In genomic region chr17:36921131-36921851, GRCh38 we compare ENCODE assay signal across 10 cellular contexts. TPM values are rescaled to one million over a fixed set of nuclear protein-coding genes. Genes with fewer than 3 reads are reported as not detected.
DNase-seq lines count a peak whose midpoint lies in the region; ATAC-seq and TF ChIP-seq lines count a peak whose summit lies in the region.
"Had no signal": no experiment of that assay in that cellular context is flagged by ENCODE, and none has a peak within 500 bp of the region (broad histone marks: within the 10 kb centered on the region; RNA-seq: fewer than 3 reads in every experiment).

No MANE protein-coding gene starts in this region.

- CTCF ChIA-PET in SK-N-SH (lab: Yijun Ruan, JAX) = interaction anchor here (0.6 to 1.1 kb wide), 4 partner anchors 11 to 318 kb away, joined by 3 to 4 read pairs (median 3); no protein-coding TSS in a partner anchor

- TF ChIP-seq EP300 in SK-N-SH (IDR thresholded peaks at IDR 0.05; ENCODE audit: borderline replicate concordance in 1 of 2, low read depth in 1 of 2, low read length in 1 of 2) = no peak

- H3K9ac ChIP-seq in GM23248 (no peak overlapping the region), SK-N-SH (no peak overlapping the region)

- no peak overlapping the region for H3K4me3 ChIP-seq in GM23248
- H3K4me3 ChIP-seq in SK-N-SH (ENCODE audit: low read depth in 2 of 2, low read length in 1 of 2) = no peak overlapping the region
- H3K4me3 ChIP-seq in choroid plexus epithelial cell (ENCODE audit: low read depth, low read length) = no peak overlapping the region

- WGBS in GM23248 (ENCODE audit: low coverage in 1 of 2, low lambda C conversion rate in 2 of 2, missing lambda C conversion rate in 2 of 2), 2 experiments = 57 to 61% methylated on average over 7 of the region's 7 CpGs
- 69% methylated on average over 7 of the region's 7 CpGs for WGBS in SK-N-SH (ENCODE audit: low lambda C conversion rate)

- in situ Hi-C loops in GM23248 (cut with MboI) = no loop called here

- DNase-seq in GM23248 (peak; percentile 47), SK-N-SH (no peak), choroid plexus epithelial cell (ENCODE audit: low read depth) (peak; percentile 80), renal cortical epithelial cell (ENCODE audit: low read depth) (peak; percentile 97), MV-4-11 (lab: John Stamatoyannopoulos, UW) (no peak), 8988T (no peak)
- DNase-seq: GF-D8, SIG-M5 had no signal

- H3K9me2 ChIP-seq in GM23248 (ENCODE audit: insufficient read depth) (no peaks in the 10 kb centered on the region), SK-N-SH (no peaks in the 10 kb centered on the region)

- H3K9me3 ChIP-seq in GM23248 (ENCODE audit: low read depth) = no peaks in the 10 kb centered on the region
- no peaks in the 10 kb centered on the region for H3K9me3 ChIP-seq in SK-N-SH

- no peak overlapping the region for H2AFZ ChIP-seq in GM23248
- no peak overlapping the region for H2AFZ ChIP-seq in SK-N-SH (ENCODE audit: low read depth)

- H3K4me1 ChIP-seq in GM23248 (ENCODE audit: insufficient read depth) = peaks cover 10% of the 10 kb centered on the region; the same call in 1 of the 2 replicates
- peaks cover 0 to 10% of the 10 kb centered on the region in 2 experiments; a peak in 1 of 4 replicates for H3K4me1 ChIP-seq in SK-N-SH (ENCODE audit: control insufficient read depth in 1 of 2, insufficient read depth in 2 of 2, low read depth in 1 of 2, low read length in 1 of 2)

- TF ChIP-seq CTCF in SK-N-SH (IDR thresholded peaks at IDR 0.05) (no peak), choroid plexus epithelial cell (conservative IDR thresholded peaks at IDR 0.05; ENCODE audit: low read depth, low read length) (no peak)

- H3K27me3 ChIP-seq in GM23248 (replicated peaks; ENCODE audit: insufficient read depth) = peaks cover 3% of the 10 kb centered on the region; the same call in 1 of the 2 replicates
- no peaks in the 10 kb centered on the region for H3K27me3 ChIP-seq in SK-N-SH (ENCODE audit: insufficient read depth)

- no peak for ATAC-seq in GM19467 (IDR thresholded peaks at IDR 0.05; ENCODE audit: unreplicated experiment)
- ATAC-seq in HG03565 (IDR thresholded peaks at IDR 0.05; ENCODE audit: unreplicated experiment) = no peak

- H4K20me1 ChIP-seq in GM23248 (ENCODE audit: insufficient read depth) (no peaks in the 10 kb centered on the region), SK-N-SH (ENCODE audit: insufficient read depth) (no peaks in the 10 kb centered on the region)

- H3K79me2 ChIP-seq in GM23248 (ENCODE audit: insufficient read depth) (no peaks in the 10 kb centered on the region), SK-N-SH (ENCODE audit: insufficient read depth) (no peaks in the 10 kb centered on the region)

- TF ChIP-seq RAD21 in SK-N-SH (IDR thresholded peaks at IDR 0.05; ENCODE audit: low read length) = no peak

- H3F3A ChIP-seq in GM23248 (ENCODE audit: insufficient read depth) = peaks cover 4% of the 10 kb centered on the region; the same call in 1 of the 2 replicates
- H3F3A ChIP-seq in SK-N-SH (replicated peaks; ENCODE audit: insufficient read depth) = no peaks in the 10 kb centered on the region

- H3K36me3 ChIP-seq in GM23248 (ENCODE audit: low read depth) (no peaks in the 10 kb centered on the region), SK-N-SH (replicated peaks in 1 of 2; ENCODE audit: control insufficient read depth in 1 of 2, insufficient read depth in 2 of 2, low read length in 1 of 2) (no peaks in the 10 kb centered on the region)

- H3K4me2 ChIP-seq in GM23248 (ENCODE audit: unreplicated experiment) = no peak overlapping the region
- no peak overlapping the region for H3K4me2 ChIP-seq in SK-N-SH

- POLR2A ChIA-PET in SK-N-SH (lab: Yijun Ruan, JAX) = no interaction called here

- H3K27ac ChIP-seq in GM23248 (no peak overlapping the region), SK-N-SH (ENCODE audit: low read depth in 2 of 2, low read length in 1 of 2) (no peak overlapping the region)

TF ChIP-seq in SK-N-SH, 30 proteins besides CTCF, POLR2A, EP300 and RAD21:
- TF ChIP-seq FOSL2 (IDR thresholded peaks at IDR 0.05; ENCODE audit: borderline replicate concordance, low read depth) (peak; percentile 28; the same call in 1 of the 2 replicates), MEF2A (IDR thresholded peaks at IDR 0.05; ENCODE audit: borderline replicate concordance, low read depth) (no peak)

RNA-seq across cellular contexts. Expression of gene LHX1, which starts 16.0 kb away (rescaled TPM):
- total RNA-seq in GM23248 (2014; rRNA removed; shearing (Covaris generic)) = not detected in 2 replicates
- polyA plus RNA-seq in GM23248 (2016; fragmentation: Nextera tagmentation; extraction: Ambion mirVana) = not detected in 2 replicates
- polyA plus RNA-seq in SK-N-SH (2012; rRNA removed) = not detected in 2 replicates
- polyA plus RNA-seq in SK-N-SH (2012; cell fraction: cytosol; rRNA removed) = not detected in 2 replicates
- polyA plus RNA-seq in SK-N-SH (2012; cell fraction: nucleus; rRNA removed) = not detected in 2 replicates
- 1.7 and 14.5 TPM in 2 replicates for total RNA-seq in renal cortical epithelial cell

RNA-seq across cellular contexts. Expression of gene AATF, which starts 27.5 kb away (rescaled TPM):
- 35.6 and 42.2 TPM in 2 replicates for total RNA-seq in GM23248 (2014; rRNA removed; shearing (Covaris generic))
- polyA plus RNA-seq in GM23248 (2016; fragmentation: Nextera tagmentation; extraction: Ambion mirVana) (48.1 and 50.2 TPM in 2 replicates), SK-N-SH (2012; rRNA removed) (14.6 and 18.8 TPM in 2 replicates)
- 18.7 and 22.1 TPM in 2 replicates for polyA plus RNA-seq in SK-N-SH (2012; cell fraction: cytosol; rRNA removed)
- polyA plus RNA-seq in SK-N-SH (2012; cell fraction: nucleus; rRNA removed) = 21.0 and 21.2 TPM in 2 replicates
- 36.6 and 43.8 TPM in 2 replicates for total RNA-seq in renal cortical epithelial cell

Comparison
In these comparisons a context has a peak if more than half of its experiments do, and no peak if none do; other contexts are left out.
1. DNase-seq: peak in GM23248 (single experiment), choroid plexus epithelial cell (single experiment) and renal cortical epithelial cell (single experiment); none in SK-N-SH (single experiment), MV-4-11 (single experiment) and 8988T (single experiment).